Comparison of ENCODE assay signal across 7 cellular contexts in genomic region chr3:38039101-38039898, GRCh38.
A peak's percentile ranks its signal among the peaks of the same experiment; 100 is the strongest.
DNase-seq lines count a peak whose midpoint lies in the region; ATAC-seq lines count a peak whose summit lies in the region.

A gene with protein sequence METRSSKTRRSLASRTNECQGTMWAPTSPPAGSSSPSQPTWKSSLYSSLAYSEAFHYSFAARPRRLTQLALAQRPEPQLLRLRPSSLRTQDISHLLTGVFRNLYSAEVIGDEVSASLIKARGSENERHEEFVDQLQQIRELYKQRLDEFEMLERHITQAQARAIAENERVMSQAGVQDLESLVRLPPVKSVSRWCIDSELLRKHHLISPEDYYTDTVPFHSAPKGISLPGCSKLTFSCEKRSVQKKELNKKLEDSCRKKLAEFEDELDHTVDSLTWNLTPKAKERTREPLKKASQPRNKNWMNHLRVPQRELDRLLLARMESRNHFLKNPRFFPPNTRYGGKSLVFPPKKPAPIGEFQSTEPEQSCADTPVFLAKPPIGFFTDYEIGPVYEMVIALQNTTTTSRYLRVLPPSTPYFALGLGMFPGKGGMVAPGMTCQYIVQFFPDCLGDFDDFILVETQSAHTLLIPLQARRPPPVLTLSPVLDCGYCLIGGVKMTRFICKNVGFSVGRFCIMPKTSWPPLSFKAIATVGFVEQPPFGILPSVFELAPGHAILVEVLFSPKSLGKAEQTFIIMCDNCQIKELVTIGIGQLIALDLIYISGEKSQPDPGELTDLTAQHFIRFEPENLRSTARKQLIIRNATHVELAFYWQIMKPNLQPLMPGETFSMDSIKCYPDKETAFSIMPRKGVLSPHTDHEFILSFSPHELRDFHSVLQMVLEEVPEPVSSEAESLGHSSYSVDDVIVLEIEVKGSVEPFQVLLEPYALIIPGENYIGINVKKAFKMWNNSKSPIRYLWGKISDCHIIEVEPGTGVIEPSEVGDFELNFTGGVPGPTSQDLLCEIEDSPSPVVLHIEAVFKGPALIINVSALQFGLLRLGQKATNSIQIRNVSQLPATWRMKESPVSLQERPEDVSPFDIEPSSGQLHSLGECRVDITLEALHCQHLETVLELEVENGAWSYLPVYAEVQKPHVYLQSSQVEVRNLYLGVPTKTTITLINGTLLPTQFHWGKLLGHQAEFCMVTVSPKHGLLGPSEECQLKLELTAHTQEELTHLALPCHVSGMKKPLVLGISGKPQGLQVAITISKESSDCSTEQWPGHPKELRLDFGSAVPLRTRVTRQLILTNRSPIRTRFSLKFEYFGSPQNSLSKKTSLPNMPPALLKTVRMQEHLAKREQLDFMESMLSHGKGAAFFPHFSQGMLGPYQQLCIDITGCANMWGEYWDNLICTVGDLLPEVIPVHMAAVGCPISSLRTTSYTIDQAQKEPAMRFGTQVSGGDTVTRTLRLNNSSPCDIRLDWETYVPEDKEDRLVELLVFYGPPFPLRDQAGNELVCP (N-terminal part only) (plus strand): TSS chr3:38039208. CDS start chr3:38039226, 18 bp downstream.

- ATAC-seq in GM18873 (IDR thresholded peaks at IDR 0.05; ENCODE audit: low FRiP score, unreplicated experiment) (peak; percentile 70), HG02981 (IDR thresholded peaks at IDR 0.05; ENCODE audit: unreplicated experiment) (peak; percentile 91)

- DNase-seq in T follicular helper cell (ENCODE audit: low read depth) = peak; percentile 79
- DNase-seq in amniotic epithelial cell (ENCODE audit: low read depth) = peak; percentile 43
- peak; percentile 85 for DNase-seq in iPS-NIHi11 (ENCODE audit: low spot score)
- DNase-seq in stimulated activated CD4-positive, alpha-beta T cell treated with anti-CD3 and anti-CD28 coated beads, Interleukin-1b, Interleukin-23, amount 100 ng/mL, for 1 hour (ENCODE audit: low read depth in 2 of 2) = peak; percentile 39 to 63
- DNase-seq in SKM-1 treated with dmso at 0.1 percent for 144 hours (lab: John Stamatoyannopoulos, UW; ENCODE audit: unreplicated experiment) = no peak
